ENCODE assay signal across 1 cellular context in the genomic region with DNA sequence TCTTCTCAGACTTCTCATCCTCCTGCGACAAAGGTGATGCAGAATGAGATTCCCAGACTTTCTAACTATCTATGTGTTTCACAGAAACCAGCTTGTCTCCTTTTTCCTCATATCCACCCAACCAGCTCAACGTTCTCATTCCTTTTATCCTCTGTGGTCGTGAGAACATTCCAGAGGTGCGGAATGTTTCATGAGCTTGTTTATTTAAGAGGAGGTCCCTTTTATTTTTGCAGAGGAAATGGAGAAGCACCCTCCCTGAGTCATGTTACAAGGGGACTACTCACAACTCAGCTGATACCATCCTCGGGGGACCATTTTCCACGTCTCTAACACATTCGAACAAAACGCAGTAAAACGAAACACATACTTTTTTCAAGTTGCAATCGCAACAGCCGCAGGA.
TF ChIP-seq lines count a peak whose summit lies in the region.

No MANE protein-coding gene starts in this region.

TF ChIP-seq in HEK293, 187 proteins besides CTCF, POLR2A, EP300 and RAD21 (continued from another document):
- TF ChIP-seq, protein P1, sequence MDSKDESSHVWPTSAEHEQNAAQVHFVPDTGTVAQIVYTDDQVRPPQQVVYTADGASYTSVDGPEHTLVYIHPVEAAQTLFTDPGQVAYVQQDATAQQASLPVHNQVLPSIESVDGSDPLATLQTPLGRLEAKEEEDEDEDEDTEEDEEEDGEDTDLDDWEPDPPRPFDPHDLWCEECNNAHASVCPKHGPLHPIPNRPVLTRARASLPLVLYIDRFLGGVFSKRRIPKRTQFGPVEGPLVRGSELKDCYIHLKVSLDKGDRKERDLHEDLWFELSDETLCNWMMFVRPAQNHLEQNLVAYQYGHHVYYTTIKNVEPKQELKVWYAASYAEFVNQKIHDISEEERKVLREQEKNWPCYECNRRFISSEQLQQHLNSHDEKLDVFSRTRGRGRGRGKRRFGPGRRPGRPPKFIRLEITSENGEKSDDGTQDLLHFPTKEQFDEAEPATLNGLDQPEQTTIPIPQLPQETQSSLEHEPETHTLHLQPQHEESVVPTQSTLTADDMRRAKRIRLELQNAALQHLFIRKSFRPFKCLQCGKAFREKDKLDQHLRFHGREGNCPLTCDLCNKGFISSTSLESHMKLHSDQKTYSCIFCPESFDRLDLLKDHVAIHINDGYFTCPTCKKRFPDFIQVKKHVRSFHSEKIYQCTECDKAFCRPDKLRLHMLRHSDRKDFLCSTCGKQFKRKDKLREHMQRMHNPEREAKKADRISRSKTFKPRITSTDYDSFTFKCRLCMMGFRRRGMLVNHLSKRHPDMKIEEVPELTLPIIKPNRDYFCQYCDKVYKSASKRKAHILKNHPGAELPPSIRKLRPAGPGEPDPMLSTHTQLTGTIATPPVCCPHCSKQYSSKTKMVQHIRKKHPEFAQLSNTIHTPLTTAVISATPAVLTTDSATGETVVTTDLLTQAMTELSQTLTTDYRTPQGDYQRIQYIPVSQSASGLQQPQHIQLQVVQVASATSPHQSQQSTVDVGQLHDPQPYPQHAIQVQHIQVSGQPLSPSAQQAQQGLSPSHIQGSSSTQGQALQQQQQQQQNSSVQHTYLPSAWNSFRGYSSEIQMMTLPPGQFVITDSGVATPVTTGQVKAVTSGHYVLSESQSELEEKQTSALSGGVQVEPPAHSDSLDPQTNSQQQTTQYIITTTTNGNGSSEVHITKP (tag by site-specific recombination; IDR thresholded peaks at IDR 0.05), result peak; percentile 50; the same call in 1 of the 2 replicates
- no peak for TF ChIP-seq ZNF514 (tag by site-specific recombination; IDR thresholded peaks at IDR 0.05)
- no peak for TF ChIP-seq ZBTB8A (tag by site-specific recombination; IDR thresholded peaks at IDR 0.05)
- TF ChIP-seq GLIS2 (tag by site-specific recombination; IDR thresholded peaks at IDR 0.05), result no peak
- no peak for TF ChIP-seq ZNF239 (tag by site-specific recombination; IDR thresholded peaks at IDR 0.05)
- no peak for TF ChIP-seq EGR2 (tag by site-specific recombination; IDR thresholded peaks at IDR 0.05; ENCODE audit: low read depth)
- no peak for TF ChIP-seq ZNF354C (tag by site-specific recombination; IDR thresholded peaks at IDR 0.05; ENCODE audit: borderline replicate concordance, low read depth)
- TF ChIP-seq ZNF658 (tag by site-specific recombination; IDR thresholded peaks at IDR 0.05), result no peak
- TF ChIP-seq ZNF274 (IDR thresholded peaks at IDR 0.05; ENCODE audit: low read length), result no peak
- no peak for TF ChIP-seq ZNF274 (tag by site-specific recombination; IDR thresholded peaks at IDR 0.05; ENCODE audit: borderline replicate concordance)
- TF ChIP-seq, protein P2, sequence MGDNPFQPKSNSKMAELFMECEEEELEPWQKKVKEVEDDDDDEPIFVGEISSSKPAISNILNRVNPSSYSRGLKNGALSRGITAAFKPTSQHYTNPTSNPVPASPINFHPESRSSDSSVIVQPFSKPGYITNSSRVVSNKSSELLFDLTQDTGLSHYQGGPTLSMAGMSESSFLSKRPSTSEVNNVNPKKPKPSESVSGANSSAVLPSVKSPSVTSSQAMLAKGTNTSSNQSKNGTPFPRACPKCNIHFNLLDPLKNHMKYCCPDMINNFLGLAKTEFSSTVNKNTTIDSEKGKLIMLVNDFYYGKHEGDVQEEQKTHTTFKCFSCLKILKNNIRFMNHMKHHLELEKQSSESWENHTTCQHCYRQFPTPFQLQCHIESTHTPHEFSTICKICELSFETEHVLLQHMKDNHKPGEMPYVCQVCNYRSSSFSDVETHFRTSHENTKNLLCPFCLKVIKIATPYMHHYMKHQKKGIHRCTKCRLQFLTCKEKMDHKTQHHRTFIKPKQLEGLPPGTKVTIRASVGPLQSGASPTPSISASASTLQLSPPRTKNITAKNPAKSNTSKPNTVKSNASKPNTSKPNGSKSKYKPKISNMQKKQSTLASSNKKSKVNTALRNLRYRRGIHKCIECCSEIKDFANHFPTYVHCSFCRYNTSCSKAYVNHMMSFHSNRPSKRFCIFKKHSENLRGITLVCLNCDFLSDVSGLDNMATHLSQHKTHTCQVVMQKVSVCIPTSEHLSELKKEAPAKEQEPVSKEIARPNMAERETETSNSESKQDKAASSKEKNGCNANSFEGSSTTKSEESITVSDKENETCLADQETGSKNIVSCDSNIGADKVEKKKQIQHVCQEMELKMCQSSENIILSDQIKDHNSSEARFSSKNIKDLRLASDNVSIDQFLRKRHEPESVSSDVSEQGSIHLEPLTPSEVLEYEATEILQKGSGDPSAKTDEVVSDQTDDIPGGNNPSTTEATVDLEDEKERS (tag by site-specific recombination; IDR thresholded peaks at IDR 0.05), result no peak
- TF ChIP-seq ZBTB20 (tag by site-specific recombination; IDR thresholded peaks at IDR 0.05), result no peak
- TF ChIP-seq, protein P3, sequence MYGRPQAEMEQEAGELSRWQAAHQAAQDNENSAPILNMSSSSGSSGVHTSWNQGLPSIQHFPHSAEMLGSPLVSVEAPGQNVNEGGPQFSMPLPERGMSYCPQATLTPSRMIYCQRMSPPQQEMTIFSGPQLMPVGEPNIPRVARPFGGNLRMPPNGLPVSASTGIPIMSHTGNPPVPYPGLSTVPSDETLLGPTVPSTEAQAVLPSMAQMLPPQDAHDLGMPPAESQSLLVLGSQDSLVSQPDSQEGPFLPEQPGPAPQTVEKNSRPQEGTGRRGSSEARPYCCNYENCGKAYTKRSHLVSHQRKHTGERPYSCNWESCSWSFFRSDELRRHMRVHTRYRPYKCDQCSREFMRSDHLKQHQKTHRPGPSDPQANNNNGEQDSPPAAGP (tag by site-specific recombination; IDR thresholded peaks at IDR 0.05), result 0 out of 2 replicates have a peak, but pooled peaks have one; percentile 28
- TF ChIP-seq, protein P4, sequence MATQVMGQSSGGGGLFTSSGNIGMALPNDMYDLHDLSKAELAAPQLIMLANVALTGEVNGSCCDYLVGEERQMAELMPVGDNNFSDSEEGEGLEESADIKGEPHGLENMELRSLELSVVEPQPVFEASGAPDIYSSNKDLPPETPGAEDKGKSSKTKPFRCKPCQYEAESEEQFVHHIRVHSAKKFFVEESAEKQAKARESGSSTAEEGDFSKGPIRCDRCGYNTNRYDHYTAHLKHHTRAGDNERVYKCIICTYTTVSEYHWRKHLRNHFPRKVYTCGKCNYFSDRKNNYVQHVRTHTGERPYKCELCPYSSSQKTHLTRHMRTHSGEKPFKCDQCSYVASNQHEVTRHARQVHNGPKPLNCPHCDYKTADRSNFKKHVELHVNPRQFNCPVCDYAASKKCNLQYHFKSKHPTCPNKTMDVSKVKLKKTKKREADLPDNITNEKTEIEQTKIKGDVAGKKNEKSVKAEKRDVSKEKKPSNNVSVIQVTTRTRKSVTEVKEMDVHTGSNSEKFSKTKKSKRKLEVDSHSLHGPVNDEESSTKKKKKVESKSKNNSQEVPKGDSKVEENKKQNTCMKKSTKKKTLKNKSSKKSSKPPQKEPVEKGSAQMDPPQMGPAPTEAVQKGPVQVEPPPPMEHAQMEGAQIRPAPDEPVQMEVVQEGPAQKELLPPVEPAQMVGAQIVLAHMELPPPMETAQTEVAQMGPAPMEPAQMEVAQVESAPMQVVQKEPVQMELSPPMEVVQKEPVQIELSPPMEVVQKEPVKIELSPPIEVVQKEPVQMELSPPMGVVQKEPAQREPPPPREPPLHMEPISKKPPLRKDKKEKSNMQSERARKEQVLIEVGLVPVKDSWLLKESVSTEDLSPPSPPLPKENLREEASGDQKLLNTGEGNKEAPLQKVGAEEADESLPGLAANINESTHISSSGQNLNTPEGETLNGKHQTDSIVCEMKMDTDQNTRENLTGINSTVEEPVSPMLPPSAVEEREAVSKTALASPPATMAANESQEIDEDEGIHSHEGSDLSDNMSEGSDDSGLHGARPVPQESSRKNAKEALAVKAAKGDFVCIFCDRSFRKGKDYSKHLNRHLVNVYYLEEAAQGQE (tag by site-specific recombination; IDR thresholded peaks at IDR 0.05), result no peak
- peak; percentile 70; the same call in 1 of the 2 replicates for TF ChIP-seq MZF1 (tag by site-specific recombination; IDR thresholded peaks at IDR 0.05; ENCODE audit: borderline replicate concordance)
- peak; percentile 67 for TF ChIP-seq KLF1 (tag by site-specific recombination; IDR thresholded peaks at IDR 0.05)
- peak; percentile 72 for TF ChIP-seq WT1 (tag by site-specific recombination; IDR thresholded peaks at IDR 0.05)
- TF ChIP-seq ZSCAN30 (tag by site-specific recombination; IDR thresholded peaks at IDR 0.05), result 0 out of 2 replicates have a peak, but pooled peaks have one; percentile 57
